Comparison of ENCODE assay signal across 18 cellular contexts in the genomic region with DNA sequence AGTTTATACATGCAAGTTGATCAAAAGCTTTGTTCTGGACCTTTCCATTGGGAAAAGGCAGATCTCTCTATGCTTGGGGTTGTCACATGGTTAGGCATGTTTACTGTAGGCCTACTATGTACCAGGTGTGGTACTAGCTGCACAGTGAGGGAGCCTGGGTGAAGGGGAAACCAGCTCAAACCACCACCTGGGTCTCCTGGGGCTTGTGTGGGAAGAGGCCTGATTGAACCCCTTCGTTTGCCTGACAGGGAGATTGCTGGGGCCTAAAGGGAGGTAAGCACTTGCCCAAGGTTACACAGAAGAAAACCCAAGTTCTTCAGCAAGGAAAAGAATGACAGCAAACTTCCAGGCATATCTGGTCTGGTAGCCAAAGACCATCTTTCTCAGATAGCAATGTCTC.
"Had no signal": no experiment of that assay in that cellular context is flagged by ENCODE, and none has a peak within 500 bp of the region (broad histone marks: within the 10 kb centered on the region; RNA-seq: fewer than 3 reads in every experiment).

No MANE protein-coding gene starts in this region.

- H3K4me1 ChIP-seq: esophagus muscularis mucosa, foreskin keratinocyte, gastroesophageal sphincter, heart right ventricle, left lung, lower lobe of right lung had no signal

- H3K4me1 Mint-ChIP-seq: mesothelial cell of epicardium; naive thymus-derived CD4-positive, alpha-beta T cell had no signal

- H3K4me3 Mint-ChIP-seq: mesothelial cell of epicardium; naive thymus-derived CD4-positive, alpha-beta T cell had no signal

- DNase-seq: dermis blood vessel endothelial cell; dorsolateral prefrontal cortex; effector CD4-positive, alpha-beta T cell; effector memory CD4-positive, alpha-beta T cell; foreskin keratinocyte; head of caudate nucleus; heart right ventricle; hippocampal formation; left cardiac atrium; left lung; left ventricle myocardium superior; lower lobe of right lung; mesenchymal stem cell; naive thymus-derived CD4-positive, alpha-beta T cell had no signal

- H3K27ac Mint-ChIP-seq: mesothelial cell of epicardium; naive thymus-derived CD4-positive, alpha-beta T cell had no signal

- H3K27ac ChIP-seq: coronary artery, dorsolateral prefrontal cortex, esophagus muscularis mucosa, foreskin keratinocyte, gastroesophageal sphincter, heart right ventricle, left lung, lower lobe of right lung had no signal

- H3K9me3 ChIP-seq: esophagus muscularis mucosa, gastroesophageal sphincter, left lung, lower lobe of right lung had no signal

- H3K36me3 Mint-ChIP-seq: mesothelial cell of epicardium; naive thymus-derived CD4-positive, alpha-beta T cell had no signal

- H3K36me3 ChIP-seq: esophagus muscularis mucosa, gastroesophageal sphincter, heart right ventricle, left lung, lower lobe of right lung had no signal

- H3K4me3 ChIP-seq: coronary artery, dorsolateral prefrontal cortex, esophagus muscularis mucosa, gastroesophageal sphincter, heart right ventricle, left lung, lower lobe of right lung had no signal

- ATAC-seq: foreskin keratinocyte; gastroesophageal sphincter; heart right ventricle; left cardiac atrium; left lung; left ventricle myocardium superior; lower lobe of right lung; naive thymus-derived CD4-positive, alpha-beta T cell had no signal
